Comparison of ENCODE assay signal across 8 cellular contexts in genomic region chr2:120680136-120680761, GRCh38. TPM values are rescaled to one million over a fixed set of nuclear protein-coding genes. Genes with fewer than 3 reads are reported as not detected.
A peak's percentile ranks its signal among the peaks of the same experiment; 100 is the strongest.
DNase-seq lines count a peak whose midpoint lies in the region; ATAC-seq and TF ChIP-seq lines count a peak whose summit lies in the region.

No MANE protein-coding gene starts in this region.

- ATAC-seq in HG02885 (IDR thresholded peaks at IDR 0.05; ENCODE audit: poor library complexity, unreplicated experiment): peak; percentile 82
- ATAC-seq in activated B cell treated with CpG ODN at 0.5 μM for 24 hours (ENCODE audit: low read depth): peak; percentile 62
- no peak for ATAC-seq in GM18870 (IDR thresholded peaks at IDR 0.05; ENCODE audit: unreplicated experiment)

- TF ChIP-seq CTCF in activated B cell treated with CpG ODN at 0.5 μM for 24 hours (IDR thresholded peaks at IDR 0.05) (no peak), cardiac fibroblast (IDR thresholded peaks at IDR 0.05; ENCODE audit: low read depth, low read length) (peak; percentile 56)

- peaks cover 27% of the 10 kb centered on the region for H3K27me3 Mint-ChIP-seq in activated B cell treated with CpG ODN at 0.5 μM for 24 hours

- H3K9me3 Mint-ChIP-seq in activated B cell treated with CpG ODN at 0.5 μM for 24 hours: no peaks in the 10 kb centered on the region

- H3K4me3 ChIP-seq in cardiac fibroblast (replicated peaks in 1 of 2; ENCODE audit: low read depth in 2 of 2, low read length in 2 of 2): no peak overlapping the region

- peak; percentile 79 for DNase-seq in G401 (ENCODE audit: low spot score)
- peak; percentile 86 for DNase-seq in NCI-H2196 (lab: John Stamatoyannopoulos, UW; ENCODE audit: unreplicated experiment)
- peak; percentile 37 for DNase-seq in activated B cell treated with CpG ODN at 0.5 μM for 24 hours
- DNase-seq in cardiac fibroblast (ENCODE audit: low read depth in 2 of 2): peak; percentile 91 to 93
- peak; percentile 79 for DNase-seq in kidney tubule cell (ENCODE audit: low spot score)
- DNase-seq in stimulated activated CD4-positive, alpha-beta T cell treated with anti-CD3 and anti-CD28 coated beads, Interleukin-1b, Interleukin-23, amount 100 ng/mL, for 4 hours (ENCODE audit: low read depth in 2 of 2): peak; percentile 58 to 67

- POLR2A ChIA-PET in activated B cell treated with CpG ODN at 0.5 μM for 24 hours (lab: Charles Lee): no interaction called here

- CTCF ChIA-PET in activated B cell treated with CpG ODN at 0.5 μM for 24 hours (lab: Charles Lee): interaction anchor here (0.7 to 2.7 kb wide), 7 partner anchors 8 to 1038 kb away, joined by 4 to 12 read pairs (median 5); no protein-coding TSS in a partner anchor

- H3K36me3 Mint-ChIP-seq in activated B cell treated with CpG ODN at 0.5 μM for 24 hours (ENCODE audit: low read depth): no peaks in the 10 kb centered on the region

- in situ Hi-C loops in G401 (cut with HindIII; ENCODE audit: low sequenced_read_pairs): no loop called here

- H3K4me1 Mint-ChIP-seq in activated B cell treated with CpG ODN at 0.5 μM for 24 hours: peaks cover 4% of the 10 kb centered on the region

- H3K27ac Mint-ChIP-seq in activated B cell treated with CpG ODN at 0.5 μM for 24 hours: no peak overlapping the region

- H3K4me3 Mint-ChIP-seq in activated B cell treated with CpG ODN at 0.5 μM for 24 hours: no peak overlapping the region

- intact Hi-C loops in activated B cell treated with CpG ODN at 0.5 μM for 24 hours (cut with micrococcal nuclease): loop anchor here (1.0 to 2.0 kb wide), 3 partner anchors 337 to 927 kb away; no protein-coding TSS in a partner anchor

RNA-seq across cellular contexts. Expression of gene GLI2, which starts 55.4 kb away (rescaled TPM):
- not detected in 2 replicates for total RNA-seq in G401 (2014; rRNA removed; shearing (Covaris generic))
- total RNA-seq in activated B cell treated with CpG ODN at 0.5 μM for 24 hours: not detected in 2 replicates

Comparison
In these comparisons a context has a peak if more than half of its experiments do, and no peak if none do; other contexts are left out.
1. DNase-seq: peak in every context shown above with its lines; median percentile 92 in cardiac fibroblast; 86 in NCI-H2196; 79 in G401; 79 in kidney tubule cell; 62 in stimulated activated CD4-positive, alpha-beta T cell treated with anti-CD3 and anti-CD28 coated beads, Interleukin-1b, Interleukin-23, amount 100 ng/mL, for 4 hours; 37 in activated B cell treated with CpG ODN at 0.5 μM for 24 hours.